ENCODE assay signal across 9 cellular contexts in the genomic region with DNA sequence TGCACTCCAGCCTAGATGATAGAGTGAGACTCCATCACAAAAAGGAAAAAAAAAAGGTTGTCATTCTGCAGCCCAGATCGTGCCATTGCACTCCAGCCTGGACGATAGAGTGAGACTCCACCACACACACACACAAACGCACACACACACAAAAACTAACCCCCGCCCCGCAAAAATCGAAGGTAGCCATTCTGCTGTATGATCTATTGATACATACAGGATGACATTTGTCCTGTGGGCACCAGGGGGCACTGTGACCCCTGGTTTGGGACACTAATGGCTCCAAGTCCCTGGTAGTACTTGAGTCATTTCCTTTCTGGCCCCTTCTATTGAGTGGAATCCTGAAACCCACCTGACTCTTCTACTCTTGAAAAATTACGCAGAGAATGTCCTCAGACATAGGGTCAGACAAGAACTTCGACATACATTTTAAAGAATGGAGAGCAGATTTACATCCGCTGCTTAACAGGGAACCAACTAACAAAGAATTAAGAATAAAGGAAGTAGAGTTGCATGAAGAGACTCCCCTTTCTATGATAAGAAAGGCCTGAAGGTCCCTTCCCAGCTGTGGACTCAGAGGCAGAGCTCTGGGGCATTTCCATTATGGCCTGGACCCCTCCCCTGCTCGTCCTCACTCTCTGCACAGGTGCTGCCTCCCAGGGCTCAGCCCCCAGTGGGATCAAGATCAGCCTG. TPM values are rescaled to one million over a fixed set of nuclear protein-coding genes. Genes with fewer than 3 reads are reported as not detected.
DNase-seq lines count a peak whose midpoint lies in the region; ATAC-seq and TF ChIP-seq lines count a peak whose summit lies in the region.
"Had no signal": no experiment of that assay in that cellular context is flagged by ENCODE, and none has a peak within 500 bp of the region (broad histone marks: within the 10 kb centered on the region; RNA-seq: fewer than 3 reads in every experiment).

No MANE protein-coding gene starts in this region.

- intact Hi-C loops in CD8-positive, alpha-beta T cell (cut with DNase I, micrococcal nuclease), result loop anchor here (2.0 to 10.0 kb wide), 5 partner anchors 91 to 533 kb away; no protein-coding TSS in a partner anchor
- intact Hi-C loops in Panc1 (cut with micrococcal nuclease; ENCODE audit: unreplicated experiment), result loop anchor here (10.0 kb wide), 1 partner anchor 129 kb away; no protein-coding TSS in a partner anchor
- intact Hi-C loops in left cardiac atrium (cut with DNase I), result loop anchor here in 1 of 2 donors (10.0 kb wide), 1 partner anchor 91 kb away; no protein-coding TSS in a partner anchor
- intact Hi-C loops in spleen (cut with DNase I; ENCODE audit: low total_unique reads), result loop anchor here (10.0 kb wide), 1 partner anchor 91 kb away; no protein-coding TSS in a partner anchor

- no peaks in the 10 kb centered on the region for H3K4me1 ChIP-seq in CD8-positive, alpha-beta T cell (ENCODE audit: insufficient read depth, low read length)
- no peaks in the 10 kb centered on the region for H3K4me1 ChIP-seq in HAP-1
- H3K4me1 ChIP-seq in Panc1 (ENCODE audit: control insufficient read depth, insufficient read depth, low read length), result no peaks in the 10 kb centered on the region
- H3K4me1 ChIP-seq in spleen, result peaks cover 0 to 6% (median 0%) of the 10 kb centered on the region in 6 donors

- POLR2A ChIA-PET in CD8-positive, alpha-beta T cell (lab: Charles Lee), result no interaction called here
- POLR2A ChIA-PET in Panc1 (lab: Charles Lee), result interaction anchor here (0.7 kb wide), 1 partner anchor 548 kb away, joined by 4 read pairs; the partner anchor contains the start of gene RSPH14

- DNase-seq in CD8-positive, alpha-beta T cell, result peak in 6 of 7 experiments; percentile 25 to 63 (median 47)
- DNase-seq in HAP-1 (ENCODE audit: low spot score in 2 of 2) (peak; percentile 47 to 63), Panc1 (ENCODE audit: low read depth, low spot score) (peak; percentile 20), left cardiac atrium (peak; percentile 42), spleen (peak; percentile 83)
- DNase-seq in activated effector memory CD4-positive, alpha-beta T cell treated with Interleukin-2 at 50 U/mL for 16 hours, result peak; percentile 12

- no peak overlapping the region for H3K4me3 Mint-ChIP-seq in CD8-positive, alpha-beta T cell
- H3K4me3 Mint-ChIP-seq: stimulated activated naive CD8-positive, alpha-beta T cell treated with anti-CD3 and anti-CD28 coated beads, Interleukin-15, Interleukin-2, amounts not matched to agents 100 ng/mL and 50 ng/mL, for 24 hours had no signal

- no peaks in the 10 kb centered on the region for H3K9me3 Mint-ChIP-seq in CD8-positive, alpha-beta T cell
- H3K9me3 Mint-ChIP-seq: stimulated activated naive CD8-positive, alpha-beta T cell treated with anti-CD3 and anti-CD28 coated beads, Interleukin-15, Interleukin-2, amounts not matched to agents 100 ng/mL and 50 ng/mL, for 24 hours had no signal

- H3K27ac ChIP-seq in CD8-positive, alpha-beta T cell (ENCODE audit: low read depth, low read length), result no peak overlapping the region
- H3K27ac ChIP-seq in Panc1 (ENCODE audit: low read length), result no peak overlapping the region
- H3K27ac ChIP-seq in spleen, result no peak overlapping the region

- peaks cover 7% of the 10 kb centered on the region for H3K27me3 Mint-ChIP-seq in CD8-positive, alpha-beta T cell (ENCODE audit: low read depth)
- H3K27me3 Mint-ChIP-seq: stimulated activated naive CD8-positive, alpha-beta T cell treated with anti-CD3 and anti-CD28 coated beads, Interleukin-15, Interleukin-2, amounts not matched to agents 100 ng/mL and 50 ng/mL, for 24 hours had no signal

- peak; percentile 73 for TF ChIP-seq CTCF in CD8-positive, alpha-beta T cell (IDR thresholded peaks at IDR 0.05)
- peak; percentile 82 for TF ChIP-seq CTCF in Panc1 (IDR thresholded peaks at IDR 0.05)
- peak; percentile 49 to 75 (median 68) for TF ChIP-seq CTCF in spleen (IDR thresholded peaks at IDR 0.05 in 8 of 11, conservative IDR thresholded peaks at IDR 0.05 in 3 of 11)

- no TSS peak for BruUV-seq in Panc1 (replicated peaks; lab: Mats Ljungman, UMichigan)

- no peaks in the 10 kb centered on the region for H3K27me3 ChIP-seq in CD8-positive, alpha-beta T cell (ENCODE audit: insufficient read depth, low read length)
- peaks cover 6% of the 10 kb centered on the region; the same call in 1 of the 2 replicates for H3K27me3 ChIP-seq in HAP-1 (ENCODE audit: low read depth)
- no peaks in the 10 kb centered on the region for H3K27me3 ChIP-seq in Panc1 (ENCODE audit: control insufficient read depth, insufficient read depth, low read length)
- H3K27me3 ChIP-seq in spleen (replicated peaks in 1 of 7), result peaks cover 0 to 8% (median 0%) of the 10 kb centered on the region in 7 donors

- peak; percentile 66 for ATAC-seq in CD8-positive, alpha-beta T cell
- no peak; the same call in 1 of the 2 replicates for ATAC-seq in Panc1
- peak in 1 of 2 donors; percentile 32 for ATAC-seq in left cardiac atrium
- no peak for ATAC-seq in HG03520 (IDR thresholded peaks at IDR 0.05; ENCODE audit: unreplicated experiment)
- ATAC-seq in GM18505 (IDR thresholded peaks at IDR 0.05; ENCODE audit: unreplicated experiment), result no peak

- H3K36me3 ChIP-seq in CD8-positive, alpha-beta T cell (ENCODE audit: insufficient read depth, low read length), result no peaks in the 10 kb centered on the region
- H3K36me3 ChIP-seq in HAP-1 (replicated peaks), result no peaks in the 10 kb centered on the region
- H3K36me3 ChIP-seq in Panc1 (ENCODE audit: control insufficient read depth, insufficient read depth, low read length), result no peaks in the 10 kb centered on the region
- no peaks in the 10 kb centered on the region for H3K36me3 ChIP-seq in spleen

- TF ChIP-seq POLR2A in spleen (IDR thresholded peaks at IDR 0.05) (no peak), GM18505 (IDR thresholded peaks at IDR 0.05; ENCODE audit: borderline replicate concordance, extremely low read depth, insufficient read depth, insufficient read length) (no peak)

- no peaks in the 10 kb centered on the region for H3K36me3 Mint-ChIP-seq in CD8-positive, alpha-beta T cell

- H3K27ac Mint-ChIP-seq in CD8-positive, alpha-beta T cell, result no peak overlapping the region
- H3K27ac Mint-ChIP-seq: stimulated activated naive CD8-positive, alpha-beta T cell treated with anti-CD3 and anti-CD28 coated beads, Interleukin-15, Interleukin-2, amounts not matched to agents 100 ng/mL and 50 ng/mL, for 24 hours had no signal

- CTCF ChIA-PET in CD8-positive, alpha-beta T cell (lab: Charles Lee), result interaction anchor here (1.0 to 10.1 kb wide), 4 partner anchors 15 to 364 kb away, joined by 4 to 119 read pairs (median 46); no protein-coding TSS in a partner anchor
- CTCF ChIA-PET in Panc1 (lab: Charles Lee), result interaction anchor here (0.7 kb wide), 1 partner anchor 14 kb away, joined by 5 read pairs; no protein-coding TSS in a partner anchor

- no peaks in the 10 kb centered on the region for H3K9me3 ChIP-seq in CD8-positive, alpha-beta T cell (ENCODE audit: low read length)
- H3K9me3 ChIP-seq in HAP-1 (no peaks in the 10 kb centered on the region), Panc1 (ENCODE audit: control insufficient read depth, insufficient read depth, low read depth, low read length) (no peaks in the 10 kb centered on the region), spleen (no peaks in the 10 kb centered on the region)

- in situ Hi-C loops in HAP-1 (cut with MboI; ENCODE audit: low sequenced_read_pairs) (loop anchor here (10.0 to 25.0 kb wide), 2 partner anchors 93 to 291 kb away; partner anchors contain the start of gene IGLL5), Panc1 (cut with HindIII; ENCODE audit: low pct_unique_long_range_greater_than_20kb, low sequenced_read_pairs) (no loop called here)

- H3K4me1 Mint-ChIP-seq in CD8-positive, alpha-beta T cell (ENCODE audit: low read depth), result peaks cover 4% of the 10 kb centered on the region

- no peak overlapping the region for H3K4me3 ChIP-seq in CD8-positive, alpha-beta T cell (ENCODE audit: low read depth, low read length)
- H3K4me3 ChIP-seq in HAP-1, result no peak overlapping the region
- H3K4me3 ChIP-seq in Panc1 (ENCODE audit: low read depth in 2 of 2, low read length in 2 of 2), result no peak overlapping the region
- no peak overlapping the region for H3K4me3 ChIP-seq in spleen

- 31 to 47% (median 40%) methylated on average over 10 of the region's 10 CpGs for WGBS in spleen, 5 donors

RNA-seq across cellular contexts. Expression of gene PRAME, which starts 35.0 kb away (rescaled TPM):
- not detected for total RNA-seq in CD8-positive, alpha-beta T cell
- total RNA-seq in Panc1 (2021; ENCODE audit: unreplicated experiment) (68.4 TPM), left cardiac atrium (not detected), spleen (under 1 TPM in 1 of 7 donors, not detected in 6; 0.17 TPM)
- polyA plus RNA-seq in Panc1 (2012; ENCODE audit: insufficient read length), result 94.9 TPM
- polyA plus RNA-seq in spleen, result under 1 TPM; 0.04 to 0.24 (median 0.06) TPM

RNA-seq across cellular contexts. Expression of gene GGTLC2, which starts 50.3 kb away (rescaled TPM):
- total RNA-seq in CD8-positive, alpha-beta T cell, result not detected
- total RNA-seq in Panc1 (2021; ENCODE audit: unreplicated experiment), result not detected
- not detected for polyA plus RNA-seq in Panc1 (2012; ENCODE audit: insufficient read length)
- not detected for total RNA-seq in left cardiac atrium
- not detected for total RNA-seq in spleen
- not detected for polyA plus RNA-seq in spleen

Comparison
In these comparisons a context has a peak if more than half of its experiments do, and no peak if none do; other contexts are left out.
1. DNase-seq: peak in every context shown above with its lines; median percentile 83 in spleen; 55 in HAP-1; 47 in CD8-positive, alpha-beta T cell; 42 in left cardiac atrium; 20 in Panc1; 12 in activated effector memory CD4-positive, alpha-beta T cell treated with Interleukin-2 at 50 U/mL for 16 hours.
2. RNA of gene PRAME, which starts 35.0 kb away (total RNA-seq): 68.4 TPM in Panc1 (single experiment); 0.17 TPM in spleen, not detected in left cardiac atrium and not detected in CD8-positive, alpha-beta T cell; every median in the first group is over 10 times any median in the second.
3. Peak in every context shown above with its lines, with median percentiles within 50 percentile points of each other: CTCF ChIP-seq.